Comparison of ENCODE assay signal across 17 cellular contexts in genomic region chr2:12363138-12363537, GRCh38.
DNase-seq lines count a peak whose midpoint lies in the region; ATAC-seq and TF ChIP-seq lines count a peak whose summit lies in the region.
"Had no signal": no experiment of that assay in that cellular context is flagged by ENCODE, and none has a peak within 500 bp of the region (broad histone marks: within the 10 kb centered on the region; RNA-seq: fewer than 3 reads in every experiment).

No MANE protein-coding gene starts in this region.

- H3K4me3 ChIP-seq in foreskin fibroblast (ENCODE audit: low read depth in 1 of 2, low read length in 2 of 2) = no peak overlapping the region
- no peak overlapping the region for H3K4me3 ChIP-seq in retinal pigment epithelial cell (ENCODE audit: low read length)
- H3K4me3 ChIP-seq: BLaER1, GM12878 had no signal

- H3K9me3 Mint-ChIP-seq in effector memory CD8-positive, alpha-beta T cell = no peaks in the 10 kb centered on the region
- H3K9me3 Mint-ChIP-seq: H9 had no signal

- H3K27ac Mint-ChIP-seq in effector memory CD8-positive, alpha-beta T cell = no peak overlapping the region
- H3K27ac Mint-ChIP-seq: CD14-positive monocyte, H9 had no signal

- no peaks in the 10 kb centered on the region for H3K4me1 Mint-ChIP-seq in effector memory CD8-positive, alpha-beta T cell (ENCODE audit: low read depth in 2 of 2)
- H3K4me1 Mint-ChIP-seq: CD14-positive monocyte, H9 had no signal

- TF ChIP-seq CTCF in foreskin fibroblast (IDR thresholded peaks at IDR 0.05; ENCODE audit: low read depth, low read length) = no peak
- no peak for TF ChIP-seq CTCF in retinal pigment epithelial cell (conservative IDR thresholded peaks at IDR 0.05; ENCODE audit: low read depth, low read length)

- in situ Hi-C loops in SK-MEL-5 (cut with HindIII; ENCODE audit: low pct_unique_long_range_greater_than_20kb, low sequenced_read_pairs) = no loop called here

- no peak for ATAC-seq in effector memory CD8-positive, alpha-beta T cell (replicated peaks)
- ATAC-seq in GM19324 (IDR thresholded peaks at IDR 0.05; ENCODE audit: low FRiP score, unreplicated experiment) = no peak
- ATAC-seq: GM12878 had no signal

- H3K4me3 Mint-ChIP-seq in effector memory CD8-positive, alpha-beta T cell = no peak overlapping the region
- H3K4me3 Mint-ChIP-seq: CD14-positive monocyte; CD4-positive, alpha-beta memory T cell; H9 had no signal

- no peaks in the 10 kb centered on the region for H3K27me3 Mint-ChIP-seq in effector memory CD8-positive, alpha-beta T cell
- H3K27me3 Mint-ChIP-seq: CD4-positive, alpha-beta memory T cell had no signal

- no peaks in the 10 kb centered on the region for H3K36me3 Mint-ChIP-seq in effector memory CD8-positive, alpha-beta T cell (ENCODE audit: insufficient read depth)
- H3K36me3 Mint-ChIP-seq: CD14-positive monocyte had no signal

- DNase-seq in COLO829 (ENCODE audit: low spot score) (peak; percentile 36), SK-MEL-5 (ENCODE audit: low read depth, low spot score) (peak; percentile 98), foreskin fibroblast (peak; percentile 7 to 30), retinal pigment epithelial cell (ENCODE audit: low read depth) (peak; percentile 72), NCI-H2171 treated with DMSO at 0.1 percent for 48 hours (lab: John Stamatoyannopoulos, UW) (no peak)
- DNase-seq in effector memory CD8-positive, alpha-beta T cell = no peak
- DNase-seq: 8988T; Calu3; CD4-positive, alpha-beta memory T cell; DMS53; DND-41; EL; H9 had no signal

Comparison
In these comparisons a context has a peak if more than half of its experiments do, and no peak if none do; other contexts are left out.
1. DNase-seq: peak in COLO829 (single experiment), SK-MEL-5 (single experiment), foreskin fibroblast (2 of 2) and retinal pigment epithelial cell (single experiment); none in effector memory CD8-positive, alpha-beta T cell (0 of 3) and NCI-H2171 treated with DMSO at 0.1 percent for 48 hours (single experiment).